8 cellular contexts compared by ENCODE assay signal in the genomic region with DNA sequence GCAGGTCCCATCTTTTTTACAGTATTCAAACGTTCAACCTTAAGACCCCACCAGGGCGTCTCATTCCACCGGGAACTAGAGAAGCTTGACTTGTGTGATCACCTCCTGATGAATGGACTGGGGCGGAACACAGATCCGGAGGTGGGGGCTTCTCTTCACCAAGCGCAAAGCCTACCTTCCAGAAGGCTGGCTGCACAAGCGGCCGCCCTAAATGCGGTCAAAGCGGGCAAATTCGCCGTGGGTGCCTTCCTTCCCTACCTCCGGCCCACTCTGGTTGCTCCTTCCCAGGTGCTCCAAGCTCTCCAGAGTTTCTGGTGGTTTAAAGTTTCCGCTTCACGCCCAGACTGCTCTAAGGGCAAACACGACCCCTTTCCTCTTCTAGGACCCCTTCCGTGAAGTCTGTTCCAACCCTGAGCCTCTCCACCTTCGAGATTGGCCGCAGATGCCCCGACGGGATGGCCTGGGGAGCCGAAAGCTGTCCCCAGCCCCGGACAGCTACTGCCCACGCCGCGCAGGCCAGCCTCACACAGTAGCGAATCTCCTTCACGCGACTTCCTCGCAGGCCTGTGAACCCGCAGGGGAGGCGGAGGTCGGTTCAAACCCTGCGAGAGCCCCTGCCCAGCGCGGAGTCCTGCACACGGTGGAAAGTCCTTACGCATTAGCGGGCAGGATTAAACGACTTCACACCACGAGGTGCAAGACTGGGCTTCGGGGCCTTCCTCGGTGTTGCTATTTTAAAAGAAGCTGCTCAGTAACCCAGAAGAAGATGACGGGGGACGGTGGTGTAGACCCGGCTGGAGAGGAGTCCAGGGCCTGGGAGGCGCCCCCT. TPM values are rescaled to one million over a fixed set of nuclear protein-coding genes. Genes with fewer than 3 reads are reported as not detected.
DNase-seq lines count a peak whose midpoint lies in the region; TF ChIP-seq lines count a peak whose summit lies in the region.

No MANE protein-coding gene starts in this region.

- peak overlapping the region; percentile 95 for H3K27ac ChIP-seq in vagina

- peak overlapping the region; percentile 91 for H3K9ac ChIP-seq in mucosa of stomach (ENCODE audit: low read length)

- no peak for TF ChIP-seq CTCF in vagina (IDR thresholded peaks at IDR 0.05)

- no peaks in the 10 kb centered on the region for H3K36me3 ChIP-seq in mucosa of stomach (ENCODE audit: control insufficient read depth, insufficient read depth, low read length)
- no peaks in the 10 kb centered on the region for H3K36me3 ChIP-seq in vagina

- H3K9me3 ChIP-seq in mucosa of stomach (ENCODE audit: control insufficient read depth, low read length) (no peaks in the 10 kb centered on the region), vagina (no peaks in the 10 kb centered on the region)

- intact Hi-C loops in vagina (cut with DNase I), result no loop called here

- peak; percentile 11 for DNase-seq in stimulated activated CD4-positive, alpha-beta T cell treated with anti-CD3 and anti-CD28 coated beads, Interleukin-15, amount 100 ng/mL, for 24 hours
- no peak for DNase-seq in stimulated activated CD4-positive, alpha-beta T cell treated with anti-CD3 and anti-CD28 coated beads, Interleukin-1b, Interleukin-23, amount 100 ng/mL, for 48 hours
- DNase-seq in ecto neural progenitor cell (ENCODE audit: low spot score), result peak; percentile 69
- no peak for DNase-seq in vagina (ENCODE audit: extremely low spot score in 2 of 2)
- no peak for DNase-seq in mesenteric fat pad (ENCODE audit: low spot score)
- no peak for DNase-seq in stimulated activated naive CD4-positive, alpha-beta T cell treated with Interleukin-2 at 50 U/mL for 16 hours (lab: John Stamatoyannopoulos, UW)
- DNase-seq in NCI-H2107 treated with DMSO at 0.1 percent for 48 hours (lab: John Stamatoyannopoulos, UW; ENCODE audit: unreplicated experiment), result no peak

- H3K4me1 ChIP-seq in mucosa of stomach (ENCODE audit: control insufficient read depth, insufficient read depth, low read length) (peaks cover 19% of the 10 kb centered on the region), vagina (peaks cover 15% of the 10 kb centered on the region)

- no peak for TF ChIP-seq POLR2A in vagina (IDR thresholded peaks at IDR 0.05)

- H3K27me3 ChIP-seq in mucosa of stomach (ENCODE audit: control insufficient read depth, insufficient read depth, low read length) (peaks cover 15% of the 10 kb centered on the region), vagina (no peaks in the 10 kb centered on the region)

- H3K4me3 ChIP-seq in mucosa of stomach (ENCODE audit: low read length) (peak overlapping the region; percentile 60), vagina (peak overlapping the region; percentile 64 to 88)

RNA-seq across cellular contexts. Expression of a gene that starts 1.6 kb away (rescaled TPM):
- 24.3 TPM for total RNA-seq in vagina
- total RNA-seq in mesenteric fat pad, result 37.6 TPM

Comparison
In these comparisons a context has a peak if more than half of its experiments do, and no peak if none do; other contexts are left out.
1. DNase-seq: peak in stimulated activated CD4-positive, alpha-beta T cell treated with anti-CD3 and anti-CD28 coated beads, Interleukin-15, amount 100 ng/mL, for 24 hours (single experiment) and ecto neural progenitor cell (single experiment); none in stimulated activated CD4-positive, alpha-beta T cell treated with anti-CD3 and anti-CD28 coated beads, Interleukin-1b, Interleukin-23, amount 100 ng/mL, for 48 hours (single experiment), vagina (0 of 2), mesenteric fat pad (single experiment), stimulated activated naive CD4-positive, alpha-beta T cell treated with Interleukin-2 at 50 U/mL for 16 hours (single experiment) and NCI-H2107 treated with DMSO at 0.1 percent for 48 hours (single experiment).